1 cellular context compared by ENCODE assay signal in genomic region chr20:2470432-2471193, GRCh38.
TF ChIP-seq lines count a peak whose summit lies in the region.

Gene SNRPB (minus strand): TSS chr20:2470789. CDS start chr20:2470690, 99 bp downstream.

TF ChIP-seq in WTC11, 78 proteins besides CTCF, POLR2A, EP300 and RAD21 (continued from another document):
- TF ChIP-seq ZSCAN18 (CRISPR knock-in tag; IDR thresholded peaks at IDR 0.05), result no peak
- TF ChIP-seq, protein P1, sequence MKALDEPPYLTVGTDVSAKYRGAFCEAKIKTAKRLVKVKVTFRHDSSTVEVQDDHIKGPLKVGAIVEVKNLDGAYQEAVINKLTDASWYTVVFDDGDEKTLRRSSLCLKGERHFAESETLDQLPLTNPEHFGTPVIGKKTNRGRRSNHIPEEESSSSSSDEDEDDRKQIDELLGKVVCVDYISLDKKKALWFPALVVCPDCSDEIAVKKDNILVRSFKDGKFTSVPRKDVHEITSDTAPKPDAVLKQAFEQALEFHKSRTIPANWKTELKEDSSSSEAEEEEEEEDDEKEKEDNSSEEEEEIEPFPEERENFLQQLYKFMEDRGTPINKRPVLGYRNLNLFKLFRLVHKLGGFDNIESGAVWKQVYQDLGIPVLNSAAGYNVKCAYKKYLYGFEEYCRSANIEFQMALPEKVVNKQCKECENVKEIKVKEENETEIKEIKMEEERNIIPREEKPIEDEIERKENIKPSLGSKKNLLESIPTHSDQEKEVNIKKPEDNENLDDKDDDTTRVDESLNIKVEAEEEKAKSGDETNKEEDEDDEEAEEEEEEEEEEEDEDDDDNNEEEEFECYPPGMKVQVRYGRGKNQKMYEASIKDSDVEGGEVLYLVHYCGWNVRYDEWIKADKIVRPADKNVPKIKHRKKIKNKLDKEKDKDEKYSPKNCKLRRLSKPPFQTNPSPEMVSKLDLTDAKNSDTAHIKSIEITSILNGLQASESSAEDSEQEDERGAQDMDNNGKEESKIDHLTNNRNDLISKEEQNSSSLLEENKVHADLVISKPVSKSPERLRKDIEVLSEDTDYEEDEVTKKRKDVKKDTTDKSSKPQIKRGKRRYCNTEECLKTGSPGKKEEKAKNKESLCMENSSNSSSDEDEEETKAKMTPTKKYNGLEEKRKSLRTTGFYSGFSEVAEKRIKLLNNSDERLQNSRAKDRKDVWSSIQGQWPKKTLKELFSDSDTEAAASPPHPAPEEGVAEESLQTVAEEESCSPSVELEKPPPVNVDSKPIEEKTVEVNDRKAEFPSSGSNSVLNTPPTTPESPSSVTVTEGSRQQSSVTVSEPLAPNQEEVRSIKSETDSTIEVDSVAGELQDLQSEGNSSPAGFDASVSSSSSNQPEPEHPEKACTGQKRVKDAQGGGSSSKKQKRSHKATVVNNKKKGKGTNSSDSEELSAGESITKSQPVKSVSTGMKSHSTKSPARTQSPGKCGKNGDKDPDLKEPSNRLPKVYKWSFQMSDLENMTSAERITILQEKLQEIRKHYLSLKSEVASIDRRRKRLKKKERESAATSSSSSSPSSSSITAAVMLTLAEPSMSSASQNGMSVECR (CRISPR knock-in tag; IDR thresholded peaks at IDR 0.05; ENCODE audit: borderline replicate concordance), result peak; percentile 76; the same call in 1 of the 2 replicates
- TF ChIP-seq, protein P2, sequence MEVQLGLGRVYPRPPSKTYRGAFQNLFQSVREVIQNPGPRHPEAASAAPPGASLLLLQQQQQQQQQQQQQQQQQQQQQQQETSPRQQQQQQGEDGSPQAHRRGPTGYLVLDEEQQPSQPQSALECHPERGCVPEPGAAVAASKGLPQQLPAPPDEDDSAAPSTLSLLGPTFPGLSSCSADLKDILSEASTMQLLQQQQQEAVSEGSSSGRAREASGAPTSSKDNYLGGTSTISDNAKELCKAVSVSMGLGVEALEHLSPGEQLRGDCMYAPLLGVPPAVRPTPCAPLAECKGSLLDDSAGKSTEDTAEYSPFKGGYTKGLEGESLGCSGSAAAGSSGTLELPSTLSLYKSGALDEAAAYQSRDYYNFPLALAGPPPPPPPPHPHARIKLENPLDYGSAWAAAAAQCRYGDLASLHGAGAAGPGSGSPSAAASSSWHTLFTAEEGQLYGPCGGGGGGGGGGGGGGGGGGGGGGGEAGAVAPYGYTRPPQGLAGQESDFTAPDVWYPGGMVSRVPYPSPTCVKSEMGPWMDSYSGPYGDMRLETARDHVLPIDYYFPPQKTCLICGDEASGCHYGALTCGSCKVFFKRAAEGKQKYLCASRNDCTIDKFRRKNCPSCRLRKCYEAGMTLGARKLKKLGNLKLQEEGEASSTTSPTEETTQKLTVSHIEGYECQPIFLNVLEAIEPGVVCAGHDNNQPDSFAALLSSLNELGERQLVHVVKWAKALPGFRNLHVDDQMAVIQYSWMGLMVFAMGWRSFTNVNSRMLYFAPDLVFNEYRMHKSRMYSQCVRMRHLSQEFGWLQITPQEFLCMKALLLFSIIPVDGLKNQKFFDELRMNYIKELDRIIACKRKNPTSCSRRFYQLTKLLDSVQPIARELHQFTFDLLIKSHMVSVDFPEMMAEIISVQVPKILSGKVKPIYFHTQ (CRISPR knock-in tag; IDR thresholded peaks at IDR 0.05), result no peak
- TF ChIP-seq MYBL2 (CRISPR knock-in tag; IDR thresholded peaks at IDR 0.05), result peak; percentile 81; the same call in 1 of the 2 replicates
- TF ChIP-seq, protein P3, sequence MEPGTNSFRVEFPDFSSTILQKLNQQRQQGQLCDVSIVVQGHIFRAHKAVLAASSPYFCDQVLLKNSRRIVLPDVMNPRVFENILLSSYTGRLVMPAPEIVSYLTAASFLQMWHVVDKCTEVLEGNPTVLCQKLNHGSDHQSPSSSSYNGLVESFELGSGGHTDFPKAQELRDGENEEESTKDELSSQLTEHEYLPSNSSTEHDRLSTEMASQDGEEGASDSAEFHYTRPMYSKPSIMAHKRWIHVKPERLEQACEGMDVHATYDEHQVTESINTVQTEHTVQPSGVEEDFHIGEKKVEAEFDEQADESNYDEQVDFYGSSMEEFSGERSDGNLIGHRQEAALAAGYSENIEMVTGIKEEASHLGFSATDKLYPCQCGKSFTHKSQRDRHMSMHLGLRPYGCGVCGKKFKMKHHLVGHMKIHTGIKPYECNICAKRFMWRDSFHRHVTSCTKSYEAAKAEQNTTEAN (CRISPR knock-in tag; IDR thresholded peaks at IDR 0.05), result 0 out of 2 replicates have a peak, but pooled peaks have one; percentile 42
- TF ChIP-seq E2F5 (CRISPR knock-in tag; IDR thresholded peaks at IDR 0.05), result peak; percentile 99
- peak; percentile 68; the same call in 1 of the 2 replicates for TF ChIP-seq TP53 (CRISPR knock-in tag; IDR thresholded peaks at IDR 0.05)
- peak; percentile 82 for TF ChIP-seq HMGXB4 (CRISPR knock-in tag; IDR thresholded peaks at IDR 0.05)
- 0 out of 2 replicates have a peak, but pooled peaks have one; percentile 35 for TF ChIP-seq ATF3 (CRISPR knock-in tag; conservative IDR thresholded peaks at IDR 0.05)
- 0 out of 2 replicates have a peak, but pooled peaks have one; percentile 50 for TF ChIP-seq ZNF281 (CRISPR knock-in tag; IDR thresholded peaks at IDR 0.05)
- TF ChIP-seq, protein P4, sequence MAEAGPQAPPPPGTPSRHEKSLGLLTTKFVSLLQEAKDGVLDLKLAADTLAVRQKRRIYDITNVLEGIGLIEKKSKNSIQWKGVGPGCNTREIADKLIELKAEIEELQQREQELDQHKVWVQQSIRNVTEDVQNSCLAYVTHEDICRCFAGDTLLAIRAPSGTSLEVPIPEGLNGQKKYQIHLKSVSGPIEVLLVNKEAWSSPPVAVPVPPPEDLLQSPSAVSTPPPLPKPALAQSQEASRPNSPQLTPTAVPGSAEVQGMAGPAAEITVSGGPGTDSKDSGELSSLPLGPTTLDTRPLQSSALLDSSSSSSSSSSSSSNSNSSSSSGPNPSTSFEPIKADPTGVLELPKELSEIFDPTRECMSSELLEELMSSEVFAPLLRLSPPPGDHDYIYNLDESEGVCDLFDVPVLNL (CRISPR knock-in tag; IDR thresholded peaks at IDR 0.05; ENCODE audit: borderline replicate concordance, low read depth), result peak; percentile 98
- TF ChIP-seq CREM (CRISPR knock-in tag; IDR thresholded peaks at IDR 0.05), result no peak; the same call in 1 of the 2 replicates
- no peak for TF ChIP-seq IRF2 (CRISPR knock-in tag; IDR thresholded peaks at IDR 0.05; ENCODE audit: borderline replicate concordance, low read depth)
- 0 out of 2 replicates have a peak, but pooled peaks have one; percentile 17 for TF ChIP-seq NFYB (CRISPR knock-in tag; conservative IDR thresholded peaks at IDR 0.05; ENCODE audit: low read depth)
- TF ChIP-seq HMGA2 (CRISPR knock-in tag; IDR thresholded peaks at IDR 0.05), result 0 out of 2 replicates have a peak, but pooled peaks have one; percentile 34
- no peak for TF ChIP-seq CREB1 (CRISPR knock-in tag; IDR thresholded peaks at IDR 0.05)
- TF ChIP-seq ZNF232 (CRISPR knock-in tag; IDR thresholded peaks at IDR 0.05), result no peak
- TF ChIP-seq ETV6 (CRISPR knock-in tag; IDR thresholded peaks at IDR 0.05), result peak; percentile 75; the same call in 1 of the 2 replicates
- TF ChIP-seq TCF7 (CRISPR knock-in tag; IDR thresholded peaks at IDR 0.05; ENCODE audit: low read depth), result no peak
- TF ChIP-seq GABPB1 (CRISPR knock-in tag; IDR thresholded peaks at IDR 0.05), result peak; percentile 96
- peak; percentile 97 for TF ChIP-seq SP1 (CRISPR knock-in tag; conservative IDR thresholded peaks at IDR 0.05)
- no peak for TF ChIP-seq ZNF219 (CRISPR knock-in tag; IDR thresholded peaks at IDR 0.05; ENCODE audit: borderline replicate concordance)
